Comparison of ENCODE assay signal across 13 cellular contexts in the genomic region with DNA sequence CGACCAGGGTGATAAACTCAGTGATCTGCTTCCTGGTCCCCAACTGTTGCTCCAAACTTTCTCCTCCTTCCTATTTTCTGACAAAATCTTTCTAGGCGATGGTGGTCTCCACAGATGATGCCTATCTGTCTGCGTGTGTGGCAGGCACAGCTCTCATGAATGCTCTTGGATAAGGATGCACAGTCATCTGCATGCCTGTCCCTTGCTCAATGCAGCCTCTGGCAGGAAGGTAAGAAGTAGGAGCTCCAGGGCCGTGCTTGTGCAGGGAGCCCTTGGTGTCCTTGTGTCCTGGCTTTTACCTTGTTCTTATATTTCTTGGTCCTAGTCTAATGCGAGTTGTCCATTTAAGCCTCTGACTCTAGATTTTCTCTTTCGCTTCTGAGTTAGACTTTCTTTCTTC. TPM values are rescaled to one million over a fixed set of nuclear protein-coding genes. Genes with fewer than 3 reads are reported as not detected.
DNase-seq lines count a peak whose midpoint lies in the region; ATAC-seq, FAIRE-seq and TF ChIP-seq lines count a peak whose summit lies in the region.
"Had no signal": no experiment of that assay in that cellular context is flagged by ENCODE, and none has a peak within 500 bp of the region (broad histone marks: within the 10 kb centered on the region; RNA-seq: fewer than 3 reads in every experiment).

No MANE protein-coding gene starts in this region.

- no peaks in the 10 kb centered on the region for H3K36me3 ChIP-seq in HepG2 (replicated peaks in 1 of 2; ENCODE audit: control insufficient read depth in 1 of 2, insufficient read depth in 2 of 2, low read length in 2 of 2)
- no peaks in the 10 kb centered on the region for H3K36me3 ChIP-seq in smooth muscle cell (ENCODE audit: low read depth)
- H3K36me3 ChIP-seq: BLaER1 had no signal

- POLR2A ChIA-PET in HepG2 (lab: Yijun Ruan, JAX) = no interaction called here

- H3K4me1 Mint-ChIP-seq in activated CD4-positive, alpha-beta T cell treated with anti-CD3 and anti-CD28 coated beads, Interleukin-2, amount 10 ng/mL, durations not matched to agents 24 days and 14 days = peaks cover 4% of the 10 kb centered on the region

- H3K4me1 ChIP-seq in HepG2 (ENCODE audit: insufficient read depth, low read length) (peaks cover 37% of the 10 kb centered on the region), smooth muscle cell (ENCODE audit: low read depth) (no peaks in the 10 kb centered on the region)
- H3K4me1 ChIP-seq: BLaER1 had no signal

- no peak for TF ChIP-seq RAD21 in HepG2 (CRISPR knock-in tag; IDR thresholded peaks at IDR 0.05)

- H3K9me3 Mint-ChIP-seq in activated CD4-positive, alpha-beta T cell treated with anti-CD3 and anti-CD28 coated beads, Interleukin-2, amount 10 ng/mL, durations not matched to agents 24 days and 14 days = no peaks in the 10 kb centered on the region

- no peak for TF ChIP-seq EP300 in HepG2 (IDR thresholded peaks at IDR 0.05; ENCODE audit: low read depth in 2 of 2, low read length in 2 of 2)
- no peak for TF ChIP-seq EP300 in HepG2 (CRISPR knock-in tag; IDR thresholded peaks at IDR 0.05; ENCODE audit: borderline replicate concordance)

- intact Hi-C loops in activated CD4-positive, alpha-beta T cell treated with anti-CD3 and anti-CD28 coated beads, Interleukin-2, amount 10 ng/mL, durations not matched to agents 24 days and 14 days (cut with micrococcal nuclease) = no loop called here
- intact Hi-C loops in HepG2 (cut with micrococcal nuclease; ENCODE audit: unreplicated experiment) = no loop called here

- H3K4me3 Mint-ChIP-seq in activated CD4-positive, alpha-beta T cell treated with anti-CD3 and anti-CD28 coated beads, Interleukin-2, amount 10 ng/mL, durations not matched to agents 24 days and 14 days = no peak overlapping the region

- peak overlapping the region; percentile 17 for H3K27ac ChIP-seq in epithelial cell of prostate
- peak overlapping the region; percentile 24 for H3K27ac ChIP-seq in HepG2 (ENCODE audit: extremely low read length, insufficient read depth, low read length)
- H3K27ac ChIP-seq in smooth muscle cell (ENCODE audit: low read depth) = no peak overlapping the region
- H3K27ac ChIP-seq: 22Rv1, BLaER1 had no signal

- peak; percentile 46 for DNase-seq in activated CD4-positive, alpha-beta T cell treated with anti-CD3 and anti-CD28 coated beads, Interleukin-2, amount 10 ng/mL, durations not matched to agents 24 days and 14 days
- no peak for DNase-seq in activated CD4-positive, alpha-beta T cell treated with anti-CD3 and anti-CD28 coated beads for 4 hours
- no peak for DNase-seq in epithelial cell of prostate (ENCODE audit: low read depth, low spot score)
- no peak for DNase-seq in HepG2 (ENCODE audit: low spot score)
- DNase-seq in SK-N-DZ (ENCODE audit: low spot score) = no peak
- DNase-seq in smooth muscle cell (lab: John Stamatoyannopoulos, UW; ENCODE audit: unreplicated experiment) = no peak
- DNase-seq: GF-D8 had no signal

- H3K27ac Mint-ChIP-seq in activated CD4-positive, alpha-beta T cell treated with anti-CD3 and anti-CD28 coated beads, Interleukin-2, amount 10 ng/mL, durations not matched to agents 24 days and 14 days = no peak overlapping the region

- H3K27me3 ChIP-seq in HepG2 (ENCODE audit: control insufficient read depth in 1 of 2, insufficient read depth in 2 of 2, low read length in 2 of 2) (no peaks in the 10 kb centered on the region), smooth muscle cell (ENCODE audit: low read depth) (no peaks in the 10 kb centered on the region)
- H3K27me3 ChIP-seq: BLaER1 had no signal

- TF ChIP-seq POLR2A in HepG2 (IDR thresholded peaks at IDR 0.05; ENCODE audit: insufficient read depth in 1 of 2, low read depth in 2 of 2, low read length in 2 of 2) = no peak

- H3K79me2 ChIP-seq in HepG2 (ENCODE audit: insufficient read depth, low read length) (no peaks in the 10 kb centered on the region), smooth muscle cell (ENCODE audit: low read depth) (no peaks in the 10 kb centered on the region)

- no peak for TF ChIP-seq CTCF in HepG2 (CRISPR knock-in tag; IDR thresholded peaks at IDR 0.05)
- TF ChIP-seq CTCF in smooth muscle cell (IDR thresholded peaks at IDR 0.05; ENCODE audit: borderline replicate concordance, insufficient read depth, poor library complexity, severe bottlenecking) = no peak

- CTCF ChIA-PET in HepG2 (lab: Yijun Ruan, JAX; ENCODE audit: low intra/inter-chr PET ratio, low total read pairs) = no interaction called here

- H3K4me3 ChIP-seq in HepG2 (replicated peaks in 1 of 3; ENCODE audit: insufficient read depth in 1 of 3, low read depth in 2 of 3, low read length in 3 of 3) (peak overlapping the region in 2 of 3 experiments; percentile 27 to 29; a peak in 3 of 6 replicates), smooth muscle cell (no peak overlapping the region)
- H3K4me3 ChIP-seq: BLaER1 had no signal

- no peak overlapping the region; the same call in 1 of the 2 replicates for H3K9ac ChIP-seq in HepG2 (ENCODE audit: insufficient read depth, low read depth, low read length)
- H3K9ac ChIP-seq in smooth muscle cell (ENCODE audit: low read depth) = no peak overlapping the region
- H3K9ac ChIP-seq: BLaER1 had no signal

- WGBS in HepG2 (ENCODE audit: low lambda C conversion rate) = 29% methylated on average over 6 of the region's 6 CpGs
- 95% methylated on average over 6 of the region's 6 CpGs for WGBS in smooth muscle cell (ENCODE audit: low lambda C conversion rate)

- BruUV-seq in HepG2 (replicated peaks; lab: Mats Ljungman, UMichigan) = no TSS peak

- ATAC-seq in HepG2 = peak; percentile 84
- no peak for ATAC-seq in GM18511 (IDR thresholded peaks at IDR 0.05; ENCODE audit: unreplicated experiment)
- ATAC-seq: HCT116 had no signal

- H3K36me3 Mint-ChIP-seq in activated CD4-positive, alpha-beta T cell treated with anti-CD3 and anti-CD28 coated beads, Interleukin-2, amount 10 ng/mL, durations not matched to agents 24 days and 14 days (ENCODE audit: low read depth) = no peaks in the 10 kb centered on the region

- H3K4me2 ChIP-seq in HepG2 (ENCODE audit: low read depth, low read length) (peak overlapping the region; percentile 72), smooth muscle cell (no peak overlapping the region)
- H3K4me2 ChIP-seq: BLaER1 had no signal

- no peak for FAIRE-seq in HepG2 (lab: Jason Lieb, UNC)
- FAIRE-seq: H54, HTR-8/SVneo had no signal

- H4K20me1 ChIP-seq in HepG2 (ENCODE audit: insufficient read depth, low read length) = no peaks in the 10 kb centered on the region
- H4K20me1 ChIP-seq in smooth muscle cell (ENCODE audit: low read depth) = no peaks in the 10 kb centered on the region
- H4K20me1 ChIP-seq: BLaER1 had no signal

- in situ Hi-C loops in HepG2 (cut with HindIII; ENCODE audit: extremely low pct_ligation_motif_present, low pct_unique_long_range_greater_than_20kb) = no loop called here

- peaks cover 2% of the 10 kb centered on the region for H3K27me3 Mint-ChIP-seq in activated CD4-positive, alpha-beta T cell treated with anti-CD3 and anti-CD28 coated beads, Interleukin-2, amount 10 ng/mL, durations not matched to agents 24 days and 14 days

- H3F3A ChIP-seq in smooth muscle cell (ENCODE audit: low read depth) = no peaks in the 10 kb centered on the region

- H3K9me3 ChIP-seq in HepG2 (ENCODE audit: low read length) (no peaks in the 10 kb centered on the region), smooth muscle cell (replicated peaks; ENCODE audit: low read depth) (no peaks in the 10 kb centered on the region)

- H2AFZ ChIP-seq in HepG2 (ENCODE audit: low read length) = peak overlapping the region; percentile 2
- H2AFZ ChIP-seq in smooth muscle cell (ENCODE audit: low read depth) = no peak overlapping the region

TF ChIP-seq in HepG2, 621 proteins besides CTCF, POLR2A, EP300 and RAD21 (continues in another document):
- TF ChIP-seq MIER2 (CRISPR knock-in tag; IDR thresholded peaks at IDR 0.05) = no peak

RNA-seq across cellular contexts. Expression of gene INSIG2, which starts 57.5 kb away (rescaled TPM):
- 35.2 and 35.6 TPM in 2 replicates for total RNA-seq in activated CD4-positive, alpha-beta T cell treated with anti-CD3 and anti-CD28 coated beads, Interleukin-2, amount 10 ng/mL, durations not matched to agents 24 days and 14 days
- total RNA-seq in HepG2 (2016; rRNA removed; fragmentation: Illumina TruSeq; extraction: Trizol) (54.6 and 73.5 TPM in 2 replicates), smooth muscle cell (51.6 and 71.1 TPM in 2 replicates)
- 42.1 and 49.7 TPM in 2 replicates for total RNA-seq in HepG2 (2016; cell fraction: cytosol; rRNA removed; fragmentation: Illumina TruSeq; extraction: Trizol; ENCODE audit: low read depth)
- 62.3 and 69.8 TPM in 2 replicates for total RNA-seq in HepG2 (2016; cell fraction: insoluble cytoplasmic fraction; rRNA removed; fragmentation: Illumina TruSeq; extraction: Trizol)
- 63.4 and 67.9 TPM in 2 replicates for total RNA-seq in HepG2 (2016; cell fraction: membrane; rRNA removed; fragmentation: Illumina TruSeq; extraction: Trizol)
- 85.3 and 102 TPM in 2 replicates for total RNA-seq in HepG2 (2016; cell fraction: nucleus; rRNA removed; fragmentation: Illumina TruSeq; extraction: Trizol)
- polyA plus RNA-seq in HepG2 (2011; rRNA removed) (316 and 481 TPM in 2 replicates), smooth muscle cell (73.1 and 85.6 TPM in 2 replicates)
- 173 and 253 TPM in 2 replicates for polyA plus RNA-seq in HepG2 (2011; cell fraction: cytosol; rRNA removed)
- polyA plus RNA-seq in HepG2 (2011; cell fraction: nucleus; rRNA removed) = 137 and 144 TPM in 2 replicates
- 326 and 528 TPM in 2 replicates for polyA plus RNA-seq in HepG2 (2012)
- 54.6 and 62.8 TPM in 2 replicates for polyA plus RNA-seq in HepG2 (2016; cell fraction: cytosol; fragmentation: Illumina TruSeq; extraction: Trizol; ENCODE audit: low read depth)
- polyA plus RNA-seq in HepG2 (2016; cell fraction: insoluble cytoplasmic fraction; fragmentation: Illumina TruSeq; extraction: Trizol; ENCODE audit: low read depth) = 59.5 and 66.9 TPM in 2 replicates
- 65.7 and 73.3 TPM in 2 replicates for polyA plus RNA-seq in HepG2 (2016; cell fraction: membrane; fragmentation: Illumina TruSeq; extraction: Trizol; ENCODE audit: low read depth)
- 147 and 181 TPM in 2 replicates for polyA plus RNA-seq in HepG2 (2016; cell fraction: nucleus; fragmentation: Illumina TruSeq; extraction: Trizol; ENCODE audit: insufficient read depth, low read depth)
- polyA minus RNA-seq in HepG2 (2011; rRNA and poly(A)+ RNA removed; ENCODE audit: low replicate concordance) = 1.5 and 94.5 TPM in 2 replicates
- 66.4 and 81.9 TPM in 2 replicates for polyA minus RNA-seq in HepG2 (2011; cell fraction: cytosol; rRNA and poly(A)+ RNA removed)
- 257 and 299 TPM in 2 replicates for polyA minus RNA-seq in HepG2 (2011; cell fraction: nucleus; rRNA and poly(A)+ RNA removed)
- 10.8 and 11.4 TPM in 2 replicates for polyA plus RNA-seq in SK-N-DZ (2014; cell fraction: cytosol; rRNA removed)
- 12.1 and 15.7 TPM in 2 replicates for polyA plus RNA-seq in SK-N-DZ (2014; cell fraction: nucleus; rRNA removed)
